ENCODE assay signal across 1 cellular context in genomic region chr1:67729872-67730271, GRCh38.
TF ChIP-seq lines count a peak whose summit lies in the region.

No MANE protein-coding gene starts in this region.

TF ChIP-seq in GM12878, 131 proteins besides CTCF, POLR2A, EP300 and RAD21 (continued from another document):
- TF ChIP-seq ATF2 (IDR thresholded peaks at IDR 0.05; ENCODE audit: low read length) (0 out of 2 replicates have a peak, but pooled peaks have one; percentile 43), SMARCA5 (IDR thresholded peaks at IDR 0.05) (0 out of 2 replicates have a peak, but pooled peaks have one; percentile 14), ZNF24 (IDR thresholded peaks at IDR 0.05) (no peak)
